2 cellular contexts compared by ENCODE assay signal in the genomic region with DNA sequence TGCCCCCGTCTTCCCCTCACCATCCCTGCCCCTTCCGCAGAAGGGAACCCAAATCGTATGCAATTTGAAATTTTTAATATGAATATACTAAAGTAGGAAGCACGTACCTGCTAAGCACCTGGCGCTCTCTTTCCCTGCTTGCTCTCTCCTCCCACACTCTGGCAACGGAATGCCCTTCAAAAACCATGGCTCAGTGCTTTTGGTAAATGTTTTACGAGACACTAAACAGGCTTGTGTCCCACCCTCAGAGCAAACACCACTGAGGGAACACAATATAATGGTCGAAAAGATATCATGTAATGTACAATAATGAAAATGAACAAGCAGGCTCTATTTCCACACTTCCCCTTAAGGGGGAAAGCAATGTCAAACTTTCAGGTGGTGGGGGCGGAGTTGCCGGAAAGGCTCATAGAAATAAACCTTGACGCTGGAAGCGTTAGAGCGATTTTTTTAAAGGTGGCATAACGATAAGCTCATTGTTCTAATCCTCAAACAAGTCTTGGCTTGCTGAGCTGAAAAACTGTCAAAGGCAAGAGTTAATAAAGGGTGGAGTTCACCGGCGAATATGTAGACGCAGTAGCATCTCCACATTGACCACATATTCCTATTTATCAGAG.
A peak's percentile ranks its signal among the peaks of the same experiment; 100 is the strongest.
TF ChIP-seq lines count a peak whose summit lies in the region.

No MANE protein-coding gene starts in this region.

TF ChIP-seq in WTC11, 78 proteins besides CTCF, POLR2A, EP300 and RAD21 (continued from another document):
- TF ChIP-seq NR3C1 (CRISPR knock-in tag; conservative IDR thresholded peaks at IDR 0.05; ENCODE audit: low read depth) (no peak), FOXJ3 (CRISPR knock-in tag; IDR thresholded peaks at IDR 0.05; ENCODE audit: borderline replicate concordance) (no peak), RORB (CRISPR knock-in tag; IDR thresholded peaks at IDR 0.05) (no peak), PRRX2 (CRISPR knock-in tag; IDR thresholded peaks at IDR 0.05) (no peak), ZNF671 (CRISPR knock-in tag; IDR thresholded peaks at IDR 0.05) (no peak), SMAD4 (CRISPR knock-in tag; IDR thresholded peaks at IDR 0.05) (no peak)
- TF ChIP-seq, protein P1, sequence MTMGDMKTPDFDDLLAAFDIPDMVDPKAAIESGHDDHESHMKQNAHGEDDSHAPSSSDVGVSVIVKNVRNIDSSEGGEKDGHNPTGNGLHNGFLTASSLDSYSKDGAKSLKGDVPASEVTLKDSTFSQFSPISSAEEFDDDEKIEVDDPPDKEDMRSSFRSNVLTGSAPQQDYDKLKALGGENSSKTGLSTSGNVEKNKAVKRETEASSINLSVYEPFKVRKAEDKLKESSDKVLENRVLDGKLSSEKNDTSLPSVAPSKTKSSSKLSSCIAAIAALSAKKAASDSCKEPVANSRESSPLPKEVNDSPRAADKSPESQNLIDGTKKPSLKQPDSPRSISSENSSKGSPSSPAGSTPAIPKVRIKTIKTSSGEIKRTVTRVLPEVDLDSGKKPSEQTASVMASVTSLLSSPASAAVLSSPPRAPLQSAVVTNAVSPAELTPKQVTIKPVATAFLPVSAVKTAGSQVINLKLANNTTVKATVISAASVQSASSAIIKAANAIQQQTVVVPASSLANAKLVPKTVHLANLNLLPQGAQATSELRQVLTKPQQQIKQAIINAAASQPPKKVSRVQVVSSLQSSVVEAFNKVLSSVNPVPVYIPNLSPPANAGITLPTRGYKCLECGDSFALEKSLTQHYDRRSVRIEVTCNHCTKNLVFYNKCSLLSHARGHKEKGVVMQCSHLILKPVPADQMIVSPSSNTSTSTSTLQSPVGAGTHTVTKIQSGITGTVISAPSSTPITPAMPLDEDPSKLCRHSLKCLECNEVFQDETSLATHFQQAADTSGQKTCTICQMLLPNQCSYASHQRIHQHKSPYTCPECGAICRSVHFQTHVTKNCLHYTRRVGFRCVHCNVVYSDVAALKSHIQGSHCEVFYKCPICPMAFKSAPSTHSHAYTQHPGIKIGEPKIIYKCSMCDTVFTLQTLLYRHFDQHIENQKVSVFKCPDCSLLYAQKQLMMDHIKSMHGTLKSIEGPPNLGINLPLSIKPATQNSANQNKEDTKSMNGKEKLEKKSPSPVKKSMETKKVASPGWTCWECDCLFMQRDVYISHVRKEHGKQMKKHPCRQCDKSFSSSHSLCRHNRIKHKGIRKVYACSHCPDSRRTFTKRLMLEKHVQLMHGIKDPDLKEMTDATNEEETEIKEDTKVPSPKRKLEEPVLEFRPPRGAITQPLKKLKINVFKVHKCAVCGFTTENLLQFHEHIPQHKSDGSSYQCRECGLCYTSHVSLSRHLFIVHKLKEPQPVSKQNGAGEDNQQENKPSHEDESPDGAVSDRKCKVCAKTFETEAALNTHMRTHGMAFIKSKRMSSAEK (CRISPR knock-in tag; IDR thresholded peaks at IDR 0.05; ENCODE audit: borderline replicate concordance): no peak
- TF ChIP-seq, protein P2, sequence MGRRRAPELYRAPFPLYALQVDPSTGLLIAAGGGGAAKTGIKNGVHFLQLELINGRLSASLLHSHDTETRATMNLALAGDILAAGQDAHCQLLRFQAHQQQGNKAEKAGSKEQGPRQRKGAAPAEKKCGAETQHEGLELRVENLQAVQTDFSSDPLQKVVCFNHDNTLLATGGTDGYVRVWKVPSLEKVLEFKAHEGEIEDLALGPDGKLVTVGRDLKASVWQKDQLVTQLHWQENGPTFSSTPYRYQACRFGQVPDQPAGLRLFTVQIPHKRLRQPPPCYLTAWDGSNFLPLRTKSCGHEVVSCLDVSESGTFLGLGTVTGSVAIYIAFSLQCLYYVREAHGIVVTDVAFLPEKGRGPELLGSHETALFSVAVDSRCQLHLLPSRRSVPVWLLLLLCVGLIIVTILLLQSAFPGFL (CRISPR knock-in tag; IDR thresholded peaks at IDR 0.05; ENCODE audit: borderline replicate concordance): no peak

TF ChIP-seq in HepG2, 621 proteins besides CTCF, POLR2A, EP300 and RAD21 (continued from another document and continues in another):
- TF ChIP-seq TAF15 (IDR thresholded peaks at IDR 0.05; ENCODE audit: low read depth, low read length, poor library complexity, severe bottlenecking): no peak
- no peak for TF ChIP-seq FOXA1 (IDR thresholded peaks at IDR 0.05)
- 0 out of 2 replicates have a peak, but pooled peaks have one; percentile 3 for TF ChIP-seq FOXA1 (CRISPR knock-in tag; IDR thresholded peaks at IDR 0.05)
- TF ChIP-seq, protein P3, sequence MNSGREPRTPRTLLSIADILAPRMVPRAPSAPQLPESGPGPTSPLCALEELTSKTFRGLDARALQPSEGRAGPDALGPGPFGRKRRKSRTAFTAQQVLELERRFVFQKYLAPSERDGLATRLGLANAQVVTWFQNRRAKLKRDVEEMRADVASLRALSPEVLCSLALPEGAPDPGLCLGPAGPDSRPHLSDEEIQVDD (CRISPR knock-in tag; IDR thresholded peaks at IDR 0.05; ENCODE audit: borderline replicate concordance): no peak
- TF ChIP-seq ZNF33A (CRISPR knock-in tag; IDR thresholded peaks at IDR 0.05; ENCODE audit: borderline replicate concordance): no peak
- TF ChIP-seq, protein P4, sequence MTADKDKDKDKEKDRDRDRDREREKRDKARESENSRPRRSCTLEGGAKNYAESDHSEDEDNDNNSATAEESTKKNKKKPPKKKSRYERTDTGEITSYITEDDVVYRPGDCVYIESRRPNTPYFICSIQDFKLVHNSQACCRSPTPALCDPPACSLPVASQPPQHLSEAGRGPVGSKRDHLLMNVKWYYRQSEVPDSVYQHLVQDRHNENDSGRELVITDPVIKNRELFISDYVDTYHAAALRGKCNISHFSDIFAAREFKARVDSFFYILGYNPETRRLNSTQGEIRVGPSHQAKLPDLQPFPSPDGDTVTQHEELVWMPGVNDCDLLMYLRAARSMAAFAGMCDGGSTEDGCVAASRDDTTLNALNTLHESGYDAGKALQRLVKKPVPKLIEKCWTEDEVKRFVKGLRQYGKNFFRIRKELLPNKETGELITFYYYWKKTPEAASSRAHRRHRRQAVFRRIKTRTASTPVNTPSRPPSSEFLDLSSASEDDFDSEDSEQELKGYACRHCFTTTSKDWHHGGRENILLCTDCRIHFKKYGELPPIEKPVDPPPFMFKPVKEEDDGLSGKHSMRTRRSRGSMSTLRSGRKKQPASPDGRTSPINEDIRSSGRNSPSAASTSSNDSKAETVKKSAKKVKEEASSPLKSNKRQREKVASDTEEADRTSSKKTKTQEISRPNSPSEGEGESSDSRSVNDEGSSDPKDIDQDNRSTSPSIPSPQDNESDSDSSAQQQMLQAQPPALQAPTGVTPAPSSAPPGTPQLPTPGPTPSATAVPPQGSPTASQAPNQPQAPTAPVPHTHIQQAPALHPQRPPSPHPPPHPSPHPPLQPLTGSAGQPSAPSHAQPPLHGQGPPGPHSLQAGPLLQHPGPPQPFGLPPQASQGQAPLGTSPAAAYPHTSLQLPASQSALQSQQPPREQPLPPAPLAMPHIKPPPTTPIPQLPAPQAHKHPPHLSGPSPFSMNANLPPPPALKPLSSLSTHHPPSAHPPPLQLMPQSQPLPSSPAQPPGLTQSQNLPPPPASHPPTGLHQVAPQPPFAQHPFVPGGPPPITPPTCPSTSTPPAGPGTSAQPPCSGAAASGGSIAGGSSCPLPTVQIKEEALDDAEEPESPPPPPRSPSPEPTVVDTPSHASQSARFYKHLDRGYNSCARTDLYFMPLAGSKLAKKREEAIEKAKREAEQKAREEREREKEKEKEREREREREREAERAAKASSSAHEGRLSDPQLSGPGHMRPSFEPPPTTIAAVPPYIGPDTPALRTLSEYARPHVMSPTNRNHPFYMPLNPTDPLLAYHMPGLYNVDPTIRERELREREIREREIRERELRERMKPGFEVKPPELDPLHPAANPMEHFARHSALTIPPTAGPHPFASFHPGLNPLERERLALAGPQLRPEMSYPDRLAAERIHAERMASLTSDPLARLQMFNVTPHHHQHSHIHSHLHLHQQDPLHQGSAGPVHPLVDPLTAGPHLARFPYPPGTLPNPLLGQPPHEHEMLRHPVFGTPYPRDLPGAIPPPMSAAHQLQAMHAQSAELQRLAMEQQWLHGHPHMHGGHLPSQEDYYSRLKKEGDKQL (CRISPR knock-in tag; IDR thresholded peaks at IDR 0.05; ENCODE audit: low read depth): no peak
- TF ChIP-seq ADNP (CRISPR knock-in tag; IDR thresholded peaks at IDR 0.05): no peak
- TF ChIP-seq ZNF367 (CRISPR knock-in tag; IDR thresholded peaks at IDR 0.05; ENCODE audit: borderline replicate concordance): no peak
- no peak for TF ChIP-seq ZNF619 (CRISPR knock-in tag; IDR thresholded peaks at IDR 0.05)
- TF ChIP-seq SMAD1 (CRISPR knock-in tag; IDR thresholded peaks at IDR 0.05; ENCODE audit: borderline replicate concordance, low read depth): no peak
- no peak for TF ChIP-seq TP53 (CRISPR knock-in tag; conservative IDR thresholded peaks at IDR 0.05)
- TF ChIP-seq, protein P5, sequence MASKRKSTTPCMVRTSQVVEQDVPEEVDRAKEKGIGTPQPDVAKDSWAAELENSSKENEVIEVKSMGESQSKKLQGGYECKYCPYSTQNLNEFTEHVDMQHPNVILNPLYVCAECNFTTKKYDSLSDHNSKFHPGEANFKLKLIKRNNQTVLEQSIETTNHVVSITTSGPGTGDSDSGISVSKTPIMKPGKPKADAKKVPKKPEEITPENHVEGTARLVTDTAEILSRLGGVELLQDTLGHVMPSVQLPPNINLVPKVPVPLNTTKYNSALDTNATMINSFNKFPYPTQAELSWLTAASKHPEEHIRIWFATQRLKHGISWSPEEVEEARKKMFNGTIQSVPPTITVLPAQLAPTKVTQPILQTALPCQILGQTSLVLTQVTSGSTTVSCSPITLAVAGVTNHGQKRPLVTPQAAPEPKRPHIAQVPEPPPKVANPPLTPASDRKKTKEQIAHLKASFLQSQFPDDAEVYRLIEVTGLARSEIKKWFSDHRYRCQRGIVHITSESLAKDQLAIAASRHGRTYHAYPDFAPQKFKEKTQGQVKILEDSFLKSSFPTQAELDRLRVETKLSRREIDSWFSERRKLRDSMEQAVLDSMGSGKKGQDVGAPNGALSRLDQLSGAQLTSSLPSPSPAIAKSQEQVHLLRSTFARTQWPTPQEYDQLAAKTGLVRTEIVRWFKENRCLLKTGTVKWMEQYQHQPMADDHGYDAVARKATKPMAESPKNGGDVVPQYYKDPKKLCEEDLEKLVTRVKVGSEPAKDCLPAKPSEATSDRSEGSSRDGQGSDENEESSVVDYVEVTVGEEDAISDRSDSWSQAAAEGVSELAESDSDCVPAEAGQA (IDR thresholded peaks at IDR 0.05; ENCODE audit: low read depth): no peak
- TF ChIP-seq, protein P5 (CRISPR knock-in tag; IDR thresholded peaks at IDR 0.05; ENCODE audit: borderline replicate concordance): no peak
- TF ChIP-seq ZNF430 (CRISPR knock-in tag; IDR thresholded peaks at IDR 0.05): no peak
- TF ChIP-seq, protein P6, sequence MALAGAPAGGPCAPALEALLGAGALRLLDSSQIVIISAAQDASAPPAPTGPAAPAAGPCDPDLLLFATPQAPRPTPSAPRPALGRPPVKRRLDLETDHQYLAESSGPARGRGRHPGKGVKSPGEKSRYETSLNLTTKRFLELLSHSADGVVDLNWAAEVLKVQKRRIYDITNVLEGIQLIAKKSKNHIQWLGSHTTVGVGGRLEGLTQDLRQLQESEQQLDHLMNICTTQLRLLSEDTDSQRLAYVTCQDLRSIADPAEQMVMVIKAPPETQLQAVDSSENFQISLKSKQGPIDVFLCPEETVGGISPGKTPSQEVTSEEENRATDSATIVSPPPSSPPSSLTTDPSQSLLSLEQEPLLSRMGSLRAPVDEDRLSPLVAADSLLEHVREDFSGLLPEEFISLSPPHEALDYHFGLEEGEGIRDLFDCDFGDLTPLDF (CRISPR knock-in tag; IDR thresholded peaks at IDR 0.05): no peak
- TF ChIP-seq, protein P7, sequence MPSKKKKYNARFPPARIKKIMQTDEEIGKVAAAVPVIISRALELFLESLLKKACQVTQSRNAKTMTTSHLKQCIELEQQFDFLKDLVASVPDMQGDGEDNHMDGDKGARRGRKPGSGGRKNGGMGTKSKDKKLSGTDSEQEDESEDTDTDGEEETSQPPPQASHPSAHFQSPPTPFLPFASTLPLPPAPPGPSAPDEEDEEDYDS (CRISPR knock-in tag; IDR thresholded peaks at IDR 0.05): 0 out of 2 replicates have a peak, but pooled peaks have one; percentile 14
- TF ChIP-seq, protein P8, sequence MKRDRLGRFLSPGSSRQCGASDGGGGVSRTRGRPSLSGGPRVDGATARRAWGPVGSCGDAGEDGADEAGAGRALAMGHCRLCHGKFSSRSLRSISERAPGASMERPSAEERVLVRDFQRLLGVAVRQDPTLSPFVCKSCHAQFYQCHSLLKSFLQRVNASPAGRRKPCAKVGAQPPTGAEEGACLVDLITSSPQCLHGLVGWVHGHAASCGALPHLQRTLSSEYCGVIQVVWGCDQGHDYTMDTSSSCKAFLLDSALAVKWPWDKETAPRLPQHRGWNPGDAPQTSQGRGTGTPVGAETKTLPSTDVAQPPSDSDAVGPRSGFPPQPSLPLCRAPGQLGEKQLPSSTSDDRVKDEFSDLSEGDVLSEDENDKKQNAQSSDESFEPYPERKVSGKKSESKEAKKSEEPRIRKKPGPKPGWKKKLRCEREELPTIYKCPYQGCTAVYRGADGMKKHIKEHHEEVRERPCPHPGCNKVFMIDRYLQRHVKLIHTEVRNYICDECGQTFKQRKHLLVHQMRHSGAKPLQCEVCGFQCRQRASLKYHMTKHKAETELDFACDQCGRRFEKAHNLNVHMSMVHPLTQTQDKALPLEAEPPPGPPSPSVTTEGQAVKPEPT (CRISPR knock-in tag; IDR thresholded peaks at IDR 0.05; ENCODE audit: low read depth): no peak
- no peak for TF ChIP-seq CREB1 (IDR thresholded peaks at IDR 0.05)
- TF ChIP-seq CREB1 (CRISPR knock-in tag; IDR thresholded peaks at IDR 0.05): 0 out of 2 replicates have a peak, but pooled peaks have one; percentile 22
- no peak for TF ChIP-seq ISL2 (CRISPR knock-in tag; IDR thresholded peaks at IDR 0.05)
- no peak for TF ChIP-seq FIP1L1 (IDR thresholded peaks at IDR 0.05; ENCODE audit: borderline replicate concordance, insufficient read depth, low read depth, low read length)
- TF ChIP-seq ZBTB42 (CRISPR knock-in tag; IDR thresholded peaks at IDR 0.05): no peak
- peak; percentile 33; the same call in 1 of the 2 replicates for TF ChIP-seq CREM (IDR thresholded peaks at IDR 0.05)
- no peak for TF ChIP-seq CREM (CRISPR knock-in tag; IDR thresholded peaks at IDR 0.05)
- no peak for TF ChIP-seq MEF2D (CRISPR knock-in tag; IDR thresholded peaks at IDR 0.05)
- no peak for TF ChIP-seq JUN (CRISPR knock-in tag; IDR thresholded peaks at IDR 0.05)
- TF ChIP-seq NR2F2 (IDR thresholded peaks at IDR 0.05; ENCODE audit: borderline replicate concordance, low read depth): no peak
